17 cellular contexts compared by ENCODE assay signal in genomic region chr14:100589071-100589759, GRCh38. TPM values are rescaled to one million over a fixed set of nuclear protein-coding genes. Genes with fewer than 3 reads are reported as not detected.
DNase-seq lines count a peak whose midpoint lies in the region; ATAC-seq, FAIRE-seq and TF ChIP-seq lines count a peak whose summit lies in the region.
"Had no signal": no experiment of that assay in that cellular context is flagged by ENCODE, and none has a peak within 500 bp of the region (broad histone marks: within the 10 kb centered on the region; RNA-seq: fewer than 3 reads in every experiment).

No MANE protein-coding gene starts in this region.

- H3K4me3 Mint-ChIP-seq in activated naive CD4-positive, alpha-beta T cell treated with anti-CD3 and anti-CD28 coated beads for 36 hours = no peak overlapping the region

- TF ChIP-seq RAD21 in A549 (conservative IDR thresholded peaks at IDR 0.05 in 1 of 2, IDR thresholded peaks at IDR 0.05 in 1 of 2) = no peak

- H2AFZ ChIP-seq in DND-41 (ENCODE audit: low read depth, low read length) (no peak overlapping the region), PC-9 (no peak overlapping the region)

- 78% methylated on average over 4 of the region's 13 CpGs for WGBS in A549 (ENCODE audit: missing lambda C conversion rate)
- WGBS in gastroesophageal sphincter (ENCODE audit: low coverage in 1 of 2), 2 donors = 82 to 97% methylated on average over 3 to 4 of the region's 13 CpGs

- BruUV-seq in PC-9 (replicated peaks; lab: Mats Ljungman, UMichigan) = no TSS peak

- no peaks in the 10 kb centered on the region for H3K9me2 ChIP-seq in PC-9 (ENCODE audit: insufficient read depth)

- H3K4me1 Mint-ChIP-seq in activated naive CD4-positive, alpha-beta T cell treated with anti-CD3 and anti-CD28 coated beads for 36 hours (ENCODE audit: low read depth) = no peaks in the 10 kb centered on the region

- intact Hi-C loops in activated naive CD4-positive, alpha-beta T cell treated with anti-CD3 and anti-CD28 coated beads for 36 hours (cut with micrococcal nuclease) = loop anchor here (5.0 kb wide), 1 partner anchor 42 kb away; no protein-coding TSS in a partner anchor
- intact Hi-C loops in PC-9 (cut with micrococcal nuclease; ENCODE audit: unreplicated experiment) = no loop called here

- H3K9me3 Mint-ChIP-seq in activated naive CD4-positive, alpha-beta T cell treated with anti-CD3 and anti-CD28 coated beads for 36 hours = no peaks in the 10 kb centered on the region

- no peak for DNase-seq in A549 (ENCODE audit: low read depth in 1 of 2, low spot score in 1 of 2)
- DNase-seq in DND-41 = no peak
- peak; percentile 47 for DNase-seq in RWPE2 (ENCODE audit: low spot score)
- DNase-seq in NCI-H1930 (lab: John Stamatoyannopoulos, UW) = no peak
- DNase-seq in activated naive CD4-positive, alpha-beta T cell treated with anti-CD3 and anti-CD28 coated beads for 36 hours = no peak
- no peak for DNase-seq in PC-9
- DNase-seq: activated gamma-delta T cell treated with Interleukin-2 at 50 U/mL for 16 hours, dermis blood vessel endothelial cell, KG1, kidney glomerular epithelial cell, NCI-H1048, PC-3 had no signal

- POLR2A ChIA-PET in A549 (lab: Yijun Ruan, JAX) (no interaction called here), PC-9 (lab: Charles Lee; ENCODE audit: unreplicated experiment) (no interaction called here)

- H3K4me1 ChIP-seq in A549 (peaks cover 10% of the 10 kb centered on the region), DND-41 (ENCODE audit: insufficient read depth, low read length) (peaks cover 34% of the 10 kb centered on the region), RWPE2 (ENCODE audit: insufficient read depth, poor library complexity, severe bottlenecking) (peaks cover 3% of the 10 kb centered on the region), PC-9 (replicated peaks; ENCODE audit: insufficient read depth) (no peaks in the 10 kb centered on the region), gastroesophageal sphincter (peaks cover 0 to 8% (median 7%) of the 10 kb centered on the region in 3 donors)

- peak overlapping the region; percentile 21; the same call in 1 of the 2 replicates for H3K9ac ChIP-seq in DND-41 (ENCODE audit: low read depth, low read length)

- peaks cover 18% of the 10 kb centered on the region for H3K27me3 Mint-ChIP-seq in activated naive CD4-positive, alpha-beta T cell treated with anti-CD3 and anti-CD28 coated beads for 36 hours (ENCODE audit: low read depth)

- H3K9me3 ChIP-seq in A549 (no peaks in the 10 kb centered on the region), DND-41 (ENCODE audit: insufficient read depth, low read length, severe bottlenecking) (no peaks in the 10 kb centered on the region), RWPE2 (ENCODE audit: severe bottlenecking) (no peaks in the 10 kb centered on the region), PC-9 (ENCODE audit: insufficient read depth, low read depth) (no peaks in the 10 kb centered on the region), gastroesophageal sphincter (no peaks in the 10 kb centered on the region)
- H3K9me3 ChIP-seq: esophagus muscularis mucosa had no signal

- ATAC-seq in A549 (no peak), DND-41 (ENCODE audit: insufficient read depth, low read depth) (0 out of 3 replicates have a peak, but pooled peaks have one; percentile 13), RWPE2 (ENCODE audit: low read depth) (no peak), gastroesophageal sphincter (no peak)
- ATAC-seq: PC-3 had no signal

- FAIRE-seq in A549 (lab: Jason Lieb, UNC) = no peak
- FAIRE-seq: D721Med, GM18507 had no signal

- H4K20me1 ChIP-seq in DND-41 (ENCODE audit: insufficient read depth, low read length) (no peaks in the 10 kb centered on the region), PC-9 (ENCODE audit: insufficient read depth) (no peaks in the 10 kb centered on the region)

- H3K36me3 ChIP-seq in DND-41 (ENCODE audit: insufficient read depth, low read length) = no peaks in the 10 kb centered on the region
- H3K36me3 ChIP-seq in RWPE2 (ENCODE audit: low read depth) = no peaks in the 10 kb centered on the region
- no peaks in the 10 kb centered on the region for H3K36me3 ChIP-seq in PC-9 (ENCODE audit: low read depth)
- H3K36me3 ChIP-seq in gastroesophageal sphincter = no peaks in the 10 kb centered on the region
- H3K36me3 ChIP-seq: esophagus muscularis mucosa had no signal

- H3K27me3 ChIP-seq in DND-41 (ENCODE audit: insufficient read depth, low read length, poor library complexity) (no peaks in the 10 kb centered on the region), RWPE2 (ENCODE audit: insufficient read depth, poor library complexity, severe bottlenecking) (no peaks in the 10 kb centered on the region), layer of hippocampus (ENCODE audit: control insufficient read depth, insufficient read depth, low read length) (peaks cover 17% of the 10 kb centered on the region), PC-9 (ENCODE audit: insufficient read depth, low read depth) (peaks cover 57% of the 10 kb centered on the region), gastroesophageal sphincter (peaks cover 74% of the 10 kb centered on the region)

- no peak for TF ChIP-seq EP300 in A549 (IDR thresholded peaks at IDR 0.05)
- no peak for TF ChIP-seq EP300 in gastroesophageal sphincter (IDR thresholded peaks at IDR 0.05)

- H3K27ac ChIP-seq in A549 = no peak overlapping the region
- H3K27ac ChIP-seq in DND-41 (ENCODE audit: low read length) = peak overlapping the region; percentile 68
- H3K27ac ChIP-seq in RWPE2 (ENCODE audit: poor library complexity, severe bottlenecking) = no peak overlapping the region
- H3K27ac ChIP-seq in layer of hippocampus (ENCODE audit: low read depth, low read length) = peak overlapping the region; percentile 18
- no peak overlapping the region for H3K27ac ChIP-seq in PC-9
- no peak overlapping the region for H3K27ac ChIP-seq in gastroesophageal sphincter
- H3K27ac ChIP-seq: esophagus muscularis mucosa had no signal

- H3K27ac Mint-ChIP-seq in activated naive CD4-positive, alpha-beta T cell treated with anti-CD3 and anti-CD28 coated beads for 36 hours = no peak overlapping the region

- no peaks in the 10 kb centered on the region for H3F3A ChIP-seq in PC-9 (ENCODE audit: insufficient read depth, low read depth)

- CTCF ChIA-PET in A549 (lab: Yijun Ruan, JAX) (interaction anchor here (2.6 kb wide), 1 partner anchor 57 kb away, joined by 7 read pairs; no protein-coding TSS in a partner anchor), PC-9 (lab: Charles Lee) (no interaction called here)
- CTCF ChIA-PET in activated naive CD4-positive, alpha-beta T cell treated with anti-CD3 and anti-CD28 coated beads for 36 hours (lab: Charles Lee) = interaction anchor here (1.9 kb wide), 1 partner anchor 56 kb away, joined by 9 read pairs; no protein-coding TSS in a partner anchor

- H3K36me3 Mint-ChIP-seq in activated naive CD4-positive, alpha-beta T cell treated with anti-CD3 and anti-CD28 coated beads for 36 hours (ENCODE audit: low read depth) = no peaks in the 10 kb centered on the region

- H3K4me2 ChIP-seq in A549 = no peak overlapping the region
- no peak overlapping the region for H3K4me2 ChIP-seq in DND-41 (ENCODE audit: insufficient read depth, low read length)
- no peak overlapping the region for H3K4me2 ChIP-seq in PC-9

- H3K4me3 ChIP-seq in A549 (no peak overlapping the region), DND-41 (ENCODE audit: low read depth in 1 of 2, low read length in 2 of 2) (no peak overlapping the region), RWPE2 (ENCODE audit: severe bottlenecking) (no peak overlapping the region), PC-9 (no peak overlapping the region), gastroesophageal sphincter (no peak overlapping the region)
- H3K4me3 ChIP-seq: esophagus muscularis mucosa had no signal

- TF ChIP-seq POLR2A in A549 (IDR thresholded peaks at IDR 0.05; ENCODE audit: low read length) (no peak), gastroesophageal sphincter (IDR thresholded peaks at IDR 0.05) (no peak)

- no peak for TF ChIP-seq CTCF in A549 (IDR thresholded peaks at IDR 0.05)
- no peak for TF ChIP-seq CTCF in DND-41 (IDR thresholded peaks at IDR 0.05; ENCODE audit: borderline replicate concordance, extremely low read depth, low read length, poor library complexity, severe bottlenecking)
- no peak for TF ChIP-seq CTCF in RWPE2 (IDR thresholded peaks at IDR 0.05; ENCODE audit: poor library complexity, severe bottlenecking)
- TF ChIP-seq CTCF in PC-9 (conservative IDR thresholded peaks at IDR 0.05) = no peak
- no peak for TF ChIP-seq CTCF in gastroesophageal sphincter (IDR thresholded peaks at IDR 0.05)

- H3K79me2 ChIP-seq in DND-41 (ENCODE audit: insufficient read depth, low read length) = no peaks in the 10 kb centered on the region
- no peaks in the 10 kb centered on the region for H3K79me2 ChIP-seq in PC-9 (ENCODE audit: low read depth)

TF ChIP-seq in A549, 52 proteins besides CTCF, POLR2A, EP300 and RAD21:
- TF ChIP-seq HEYL (CRISPR knock-in tag; IDR thresholded peaks at IDR 0.05) = no peak
- TF ChIP-seq NPAS2 (CRISPR knock-in tag; IDR thresholded peaks at IDR 0.05; ENCODE audit: borderline replicate concordance) = no peak
- TF ChIP-seq CEBPB (IDR thresholded peaks at IDR 0.05) = no peak
- no peak for TF ChIP-seq HES2 (IDR thresholded peaks at IDR 0.05)
- no peak for TF ChIP-seq JUNB (IDR thresholded peaks at IDR 0.05)
- no peak for TF ChIP-seq ZC3H11A (IDR thresholded peaks at IDR 0.05)
- TF ChIP-seq FOXS1 (CRISPR knock-in tag; IDR thresholded peaks at IDR 0.05) = no peak
- TF ChIP-seq ZFP36 (IDR thresholded peaks at IDR 0.05; ENCODE audit: borderline replicate concordance, partially characterized antibody) = peak; percentile 28

RNA-seq across cellular contexts. Expression of gene BEGAIN, which starts 2.0 kb away (rescaled TPM):
- polyA plus RNA-seq in A549 (2011; rRNA removed) = 1.4 and 1.5 TPM in 2 replicates
- 1.3 and 1.8 TPM in 2 replicates for polyA plus RNA-seq in A549 (2012; cell fraction: cytosol; rRNA removed)
- polyA plus RNA-seq in A549 (2012; cell fraction: nucleus; rRNA removed) = 4.1 and 5.1 TPM in 2 replicates
- 1.9 to 3.7 TPM (median 2.3 TPM) in 3 replicates for polyA plus RNA-seq in A549 (2017; fragmentation: RNase III; extraction: RNeasy Plus Mini Kit Qiagen cat#74134 plus additional on column Dnase treatment)
- 0.54 and 1.1 TPM in 2 replicates for polyA minus RNA-seq in A549 (2011; rRNA and poly(A)+ RNA removed)
- 1 to 10 TPM; 5.0 to 5.6 TPM for total RNA-seq in activated naive CD4-positive, alpha-beta T cell treated with anti-CD3 and anti-CD28 coated beads for 36 hours
- total RNA-seq in PC-9 (2021) = not detected in 2 replicates
- 1 to 10 TPM; 3.9 to 5.6 (median 4.2) TPM for total RNA-seq in gastroesophageal sphincter

Comparison
In these comparisons a context has a peak if more than half of its experiments do, and no peak if none do; other contexts are left out.
1. H3K27ac ChIP-seq: peak in DND-41 (single experiment) and layer of hippocampus (single experiment); none in A549 (0 of 2), RWPE2 (single experiment), PC-9 (single experiment) and gastroesophageal sphincter (0 of 4).